11 cellular contexts compared by ENCODE assay signal in genomic region chr17:59804910-59805381, GRCh38.
DNase-seq lines count a peak whose midpoint lies in the region; ATAC-seq, FAIRE-seq and TF ChIP-seq lines count a peak whose summit lies in the region.
"Had no signal": no experiment of that assay in that cellular context is flagged by ENCODE, and none has a peak within 500 bp of the region (broad histone marks: within the 10 kb centered on the region; RNA-seq: fewer than 3 reads in every experiment).

No MANE protein-coding gene starts in this region.

- no peaks in the 10 kb centered on the region for H3K9me3 ChIP-seq in right lobe of liver
- no peaks in the 10 kb centered on the region for H3K9me3 ChIP-seq in upper lobe of right lung
- H3K9me3 ChIP-seq: pancreas had no signal

- peaks cover 0 to 7% (median 1%) of the 10 kb centered on the region in 4 donors for H3K4me1 ChIP-seq in right lobe of liver
- H3K4me1 ChIP-seq in upper lobe of right lung, result no peaks in the 10 kb centered on the region

- no peaks in the 10 kb centered on the region for H3K27me3 ChIP-seq in right lobe of liver
- no peaks in the 10 kb centered on the region for H3K27me3 ChIP-seq in upper lobe of right lung
- H3K27me3 ChIP-seq: pancreas had no signal

- H3K36me3 ChIP-seq in right lobe of liver (peaks cover 0 to under 1% (median 0%) of the 10 kb centered on the region in 4 donors), upper lobe of right lung (peaks cover 4% of the 10 kb centered on the region)
- H3K36me3 ChIP-seq: pancreas had no signal

- WGBS in right lobe of liver (ENCODE audit: insufficient coverage, low coverage, low lambda C conversion rate, missing lambda C conversion rate), result 56% methylated on average over 6 of the region's 6 CpGs

- POLR2A ChIA-PET in GM10248 (lab: Yijun Ruan, JAX), result no interaction called here

- H3K4me3 ChIP-seq in right lobe of liver (no peak overlapping the region), upper lobe of right lung (peak overlapping the region; percentile 4)
- H3K4me3 ChIP-seq: pancreas had no signal

- CTCF ChIA-PET in GM10248 (lab: Yijun Ruan, JAX), result interaction anchor here (1.4 kb wide), 1 partner anchor 19 kb away, joined by 4 read pairs; no protein-coding TSS in a partner anchor

- intact Hi-C loops in right lobe of liver (cut with DNase I) (no loop called here), upper lobe of right lung (cut with DNase I) (no loop called here)

- FAIRE-seq in TTC549 (lab: Jason Lieb, UNC), result peak; percentile 89
- FAIRE-seq: pancreas had no signal

- ATAC-seq in right lobe of liver, result peak in 1 of 4 donors; percentile 44
- ATAC-seq in upper lobe of right lung, result peak; percentile 61

- no peak for TF ChIP-seq POLR2A in right lobe of liver (IDR thresholded peaks at IDR 0.05)

- TF ChIP-seq CTCF in right lobe of liver (IDR thresholded peaks at IDR 0.05) (no peak), upper lobe of right lung (IDR thresholded peaks at IDR 0.05) (no peak), GM10248 (IDR thresholded peaks at IDR 0.05; ENCODE audit: control extremely low read depth, extremely low read depth, low read depth, missing control alignments) (no peak)

- DNase-seq in NCI-H1436 (lab: John Stamatoyannopoulos, UW) (peak; percentile 32), NCI-H1436 treated with DMSO at 0.1 percent for 48 hours (lab: John Stamatoyannopoulos, UW) (no peak), right lobe of liver (no peak), upper lobe of right lung (no peak), NCI-H187 treated with DMSO at 0.1 percent for 48 hours (lab: John Stamatoyannopoulos, UW) (no peak), GM10248 (ENCODE audit: extremely low spot score) (no peak)
- no peak for DNase-seq in activated CD4-positive, alpha-beta T cell treated with anti-CD3 and anti-CD28 coated beads, Interleukin-2, amount 50 U/mL, for 1 hour
- DNase-seq: NCI-H2107, pancreas had no signal

- H3K27ac ChIP-seq in right lobe of liver (peak overlapping the region in 2 of 3 donors; percentile 21 to 35), upper lobe of right lung (peak overlapping the region; percentile 60)
- H3K27ac ChIP-seq: 22Rv1 had no signal
